In genomic region chr9:121618504-121618903, GRCh38 we compare ENCODE assay signal across 22 cellular contexts.
"Had no signal": no experiment of that assay in that cellular context is flagged by ENCODE, and none has a peak within 500 bp of the region (broad histone marks: within the 10 kb centered on the region; RNA-seq: fewer than 3 reads in every experiment).

No MANE protein-coding gene starts in this region.

- H3K27me3 ChIP-seq: pancreas, stomach, thyroid gland, upper lobe of left lung had no signal

- H3K4me1 ChIP-seq: thyroid gland had no signal

- H3K9me3 ChIP-seq: mucosa of descending colon, neutrophil, pancreas, stomach, thyroid gland, upper lobe of left lung had no signal

- DNase-seq: cerebellar nuclear complex; cortex of kidney; effector memory CD8-positive, alpha-beta T cell; erythroblast; hypothalamus; immature natural killer cell; islet precursor cell; kidney glomerular epithelial cell; mesenchymal stem cell; mucosa of descending colon; naive B cell; pancreas; stimulated activated CD4-positive, alpha-beta T cell treated with anti-CD3 and anti-CD28 coated beads, Interleukin-2, amount 100 ng/mL, for 24 hours; stimulated activated CD4-positive, alpha-beta T cell treated with anti-CD3 and anti-CD28 coated beads, Interleukin-4, amount 100 ng/mL, for 24 hours; stimulated activated naive CD4-positive, alpha-beta T cell treated with Interleukin-2 at 50 U/mL for 16 hours; stomach; thyroid gland; upper lobe of left lung had no signal

- H3K4me3 ChIP-seq: mucosa of descending colon, pancreas, stomach, thyroid gland, upper lobe of left lung had no signal

- H3K36me3 ChIP-seq: neutrophil, pancreas, stomach, thyroid gland, upper lobe of left lung had no signal

- ATAC-seq: effector memory CD8-positive, alpha-beta T cell; mucosa of descending colon; natural killer cell treated with Interleukin-12 subunit alpha and Interleukin-12 subunit beta and Interleukin-15 and Interleukin-18, amount 100 ng/mL, for 72 hours; pancreas; sciatic nerve; stimulated activated effector memory CD8-positive, alpha-beta T cell treated with anti-CD3 and anti-CD28 coated beads, Interleukin-12 subunit alpha, Interleukin-12 subunit beta, amount 100 ng/mL, for 72 hours had no signal

- H3K27ac ChIP-seq: neutrophil had no signal
